In the genomic region with DNA sequence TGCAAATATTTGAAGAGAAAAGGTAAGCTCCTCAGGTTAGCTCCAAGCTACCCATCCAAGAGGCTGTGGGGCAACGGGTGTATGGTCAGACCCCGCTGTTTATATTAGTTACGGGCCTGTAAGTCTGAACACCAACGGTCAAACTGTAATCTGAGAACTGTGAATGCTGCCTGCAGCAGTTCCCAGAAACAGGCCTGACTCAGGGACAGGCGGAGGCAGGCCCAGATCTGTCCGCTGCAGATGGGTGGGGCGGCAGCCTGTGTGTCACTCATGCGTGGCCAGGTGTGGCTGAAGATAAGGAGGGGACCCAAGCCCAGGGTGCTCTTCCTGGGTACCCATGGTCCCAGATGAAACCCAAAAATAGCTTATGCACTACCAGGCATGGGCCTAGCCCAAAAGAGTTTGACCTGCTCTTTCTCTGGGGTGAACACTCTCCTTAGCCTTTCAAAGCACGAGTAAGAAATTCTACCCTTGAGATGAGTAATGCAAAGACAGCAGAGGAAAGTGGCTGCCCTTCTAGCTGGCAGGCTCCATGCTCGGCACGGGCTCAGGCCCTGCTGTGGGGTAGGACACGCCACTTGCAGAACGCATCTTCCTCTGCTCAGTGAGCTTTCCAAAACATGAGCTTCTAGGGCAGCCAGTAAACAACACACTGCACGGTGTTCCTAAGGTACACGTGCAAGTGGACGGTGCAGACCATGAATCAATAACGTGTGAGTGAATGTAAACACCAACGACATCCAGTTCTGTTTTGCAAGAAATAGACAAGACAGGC, we compare ENCODE assay signal across 1 cellular context.
TF ChIP-seq lines count a peak whose summit lies in the region.

No MANE protein-coding gene starts in this region.

TF ChIP-seq in HepG2, 621 proteins besides CTCF, POLR2A, EP300 and RAD21 (continued from another document and continues in another):
- no peak for TF ChIP-seq PREB (CRISPR knock-in tag; IDR thresholded peaks at IDR 0.05)
- no peak for TF ChIP-seq ZNF234 (CRISPR knock-in tag; conservative IDR thresholded peaks at IDR 0.05)
- 0 out of 2 replicates have a peak, but pooled peaks have one; percentile 30 for TF ChIP-seq THAP11 (CRISPR knock-in tag; IDR thresholded peaks at IDR 0.05)
- no peak for TF ChIP-seq PCBP1 (IDR thresholded peaks at IDR 0.05; ENCODE audit: borderline replicate concordance, low read depth, low read length)
- peak; percentile 35; the same call in 1 of the 2 replicates for TF ChIP-seq SALL1 (CRISPR knock-in tag; IDR thresholded peaks at IDR 0.05)
- no peak for TF ChIP-seq DPF2 (CRISPR knock-in tag; IDR thresholded peaks at IDR 0.05; ENCODE audit: borderline replicate concordance, low read depth)
- TF ChIP-seq SNAPC2 (CRISPR knock-in tag; IDR thresholded peaks at IDR 0.05), result no peak
- TF ChIP-seq IKZF5 (CRISPR knock-in tag; IDR thresholded peaks at IDR 0.05), result no peak
- no peak for TF ChIP-seq ZNF724P (CRISPR knock-in tag; IDR thresholded peaks at IDR 0.05; ENCODE audit: borderline replicate concordance)
- TF ChIP-seq, protein P1, sequence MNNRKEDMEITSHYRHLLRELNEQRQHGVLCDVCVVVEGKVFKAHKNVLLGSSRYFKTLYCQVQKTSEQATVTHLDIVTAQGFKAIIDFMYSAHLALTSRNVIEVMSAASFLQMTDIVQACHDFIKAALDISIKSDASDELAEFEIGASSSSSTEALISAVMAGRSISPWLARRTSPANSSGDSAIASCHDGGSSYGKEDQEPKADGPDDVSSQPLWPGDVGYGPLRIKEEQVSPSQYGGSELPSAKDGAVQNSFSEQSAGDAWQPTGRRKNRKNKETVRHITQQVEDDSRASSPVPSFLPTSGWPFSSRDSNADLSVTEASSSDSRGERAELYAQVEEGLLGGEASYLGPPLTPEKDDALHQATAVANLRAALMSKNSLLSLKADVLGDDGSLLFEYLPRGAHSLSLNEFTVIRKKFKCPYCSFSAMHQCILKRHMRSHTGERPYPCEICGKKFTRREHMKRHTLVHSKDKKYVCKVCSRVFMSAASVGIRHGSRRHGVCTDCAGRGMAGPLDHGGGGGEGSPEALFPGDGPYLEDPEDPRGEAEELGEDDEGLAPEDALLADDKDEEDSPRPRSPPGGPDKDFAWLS (CRISPR knock-in tag; IDR thresholded peaks at IDR 0.05; ENCODE audit: borderline replicate concordance), result no peak
- TF ChIP-seq SNAPC4 (CRISPR knock-in tag; IDR thresholded peaks at IDR 0.05), result no peak
- no peak for TF ChIP-seq E2F5 (CRISPR knock-in tag; conservative IDR thresholded peaks at IDR 0.05)
- TF ChIP-seq ZMYM3 (CRISPR knock-in tag; IDR thresholded peaks at IDR 0.05), result no peak
- TF ChIP-seq ISL2 (CRISPR knock-in tag; IDR thresholded peaks at IDR 0.05), result no peak
- TF ChIP-seq ZNF253 (CRISPR knock-in tag; IDR thresholded peaks at IDR 0.05; ENCODE audit: borderline replicate concordance), result no peak
- TF ChIP-seq GATAD2A (CRISPR knock-in tag; IDR thresholded peaks at IDR 0.05), result peak; percentile 57
- TF ChIP-seq, protein P2, sequence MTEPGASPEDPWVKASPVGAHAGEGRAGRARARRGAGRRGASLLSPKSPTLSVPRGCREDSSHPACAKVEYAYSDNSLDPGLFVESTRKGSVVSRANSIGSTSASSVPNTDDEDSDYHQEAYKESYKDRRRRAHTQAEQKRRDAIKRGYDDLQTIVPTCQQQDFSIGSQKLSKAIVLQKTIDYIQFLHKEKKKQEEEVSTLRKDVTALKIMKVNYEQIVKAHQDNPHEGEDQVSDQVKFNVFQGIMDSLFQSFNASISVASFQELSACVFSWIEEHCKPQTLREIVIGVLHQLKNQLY (CRISPR knock-in tag; IDR thresholded peaks at IDR 0.05), result no peak
- TF ChIP-seq CC2D1A (CRISPR knock-in tag; IDR thresholded peaks at IDR 0.05), result no peak
- no peak for TF ChIP-seq ARHGAP35 (CRISPR knock-in tag; IDR thresholded peaks at IDR 0.05; ENCODE audit: borderline replicate concordance)
- peak; percentile 91 for TF ChIP-seq BHLHE40 (IDR thresholded peaks at IDR 0.05; ENCODE audit: low read length)
- no peak for TF ChIP-seq ZEB1 (IDR thresholded peaks at IDR 0.05; ENCODE audit: insufficient replicate concordance, low read depth)
- TF ChIP-seq HOXA9 (CRISPR knock-in tag; IDR thresholded peaks at IDR 0.05; ENCODE audit: borderline replicate concordance), result no peak
- no peak for TF ChIP-seq KLF13 (CRISPR knock-in tag; IDR thresholded peaks at IDR 0.05)
- peak; percentile 22; the same call in 1 of the 2 replicates for TF ChIP-seq CEBPB (IDR thresholded peaks at IDR 0.05; ENCODE audit: borderline replicate concordance, low read depth, low read length)
- TF ChIP-seq ZNF556 (CRISPR knock-in tag; IDR thresholded peaks at IDR 0.05; ENCODE audit: borderline replicate concordance), result no peak
- no peak for TF ChIP-seq KLF9 (CRISPR knock-in tag; IDR thresholded peaks at IDR 0.05; ENCODE audit: low read depth)
- peak; percentile 80; the same call in 2 of the 3 replicates for TF ChIP-seq MXI1 (IDR thresholded peaks at IDR 0.05; ENCODE audit: borderline replicate concordance, low read depth, low read length)
- no peak for TF ChIP-seq ATAD3A (CRISPR knock-in tag; IDR thresholded peaks at IDR 0.05)
- peak; percentile 16; the same call in 1 of the 2 replicates for TF ChIP-seq ZNF687 (CRISPR knock-in tag; IDR thresholded peaks at IDR 0.05)
- TF ChIP-seq ZNF619 (CRISPR knock-in tag; IDR thresholded peaks at IDR 0.05), result no peak
- no peak for TF ChIP-seq ZFP36L2 (CRISPR knock-in tag; IDR thresholded peaks at IDR 0.05)
- TF ChIP-seq, protein P3, sequence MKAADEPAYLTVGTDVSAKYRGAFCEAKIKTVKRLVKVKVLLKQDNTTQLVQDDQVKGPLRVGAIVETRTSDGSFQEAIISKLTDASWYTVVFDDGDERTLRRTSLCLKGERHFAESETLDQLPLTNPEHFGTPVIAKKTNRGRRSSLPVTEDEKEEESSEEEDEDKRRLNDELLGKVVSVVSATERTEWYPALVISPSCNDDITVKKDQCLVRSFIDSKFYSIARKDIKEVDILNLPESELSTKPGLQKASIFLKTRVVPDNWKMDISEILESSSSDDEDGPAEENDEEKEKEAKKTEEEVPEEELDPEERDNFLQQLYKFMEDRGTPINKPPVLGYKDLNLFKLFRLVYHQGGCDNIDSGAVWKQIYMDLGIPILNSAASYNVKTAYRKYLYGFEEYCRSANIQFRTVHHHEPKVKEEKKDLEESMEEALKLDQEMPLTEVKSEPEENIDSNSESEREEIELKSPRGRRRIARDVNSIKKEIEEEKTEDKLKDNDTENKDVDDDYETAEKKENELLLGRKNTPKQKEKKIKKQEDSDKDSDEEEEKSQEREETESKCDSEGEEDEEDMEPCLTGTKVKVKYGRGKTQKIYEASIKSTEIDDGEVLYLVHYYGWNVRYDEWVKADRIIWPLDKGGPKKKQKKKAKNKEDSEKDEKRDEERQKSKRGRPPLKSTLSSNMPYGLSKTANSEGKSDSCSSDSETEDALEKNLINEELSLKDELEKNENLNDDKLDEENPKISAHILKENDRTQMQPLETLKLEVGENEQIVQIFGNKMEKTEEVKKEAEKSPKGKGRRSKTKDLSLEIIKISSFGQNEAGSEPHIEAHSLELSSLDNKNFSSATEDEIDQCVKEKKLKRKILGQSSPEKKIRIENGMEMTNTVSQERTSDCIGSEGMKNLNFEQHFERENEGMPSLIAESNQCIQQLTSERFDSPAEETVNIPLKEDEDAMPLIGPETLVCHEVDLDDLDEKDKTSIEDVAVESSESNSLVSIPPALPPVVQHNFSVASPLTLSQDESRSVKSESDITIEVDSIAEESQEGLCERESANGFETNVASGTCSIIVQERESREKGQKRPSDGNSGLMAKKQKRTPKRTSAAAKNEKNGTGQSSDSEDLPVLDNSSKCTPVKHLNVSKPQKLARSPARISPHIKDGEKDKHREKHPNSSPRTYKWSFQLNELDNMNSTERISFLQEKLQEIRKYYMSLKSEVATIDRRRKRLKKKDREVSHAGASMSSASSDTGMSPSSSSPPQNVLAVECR (CRISPR knock-in tag; IDR thresholded peaks at IDR 0.05; ENCODE audit: borderline replicate concordance), result peak; percentile 67
- peak; percentile 59; the same call in 1 of the 2 replicates for TF ChIP-seq HDAC1 (CRISPR knock-in tag; IDR thresholded peaks at IDR 0.05)
- TF ChIP-seq ZSCAN21 (CRISPR knock-in tag; IDR thresholded peaks at IDR 0.05; ENCODE audit: borderline replicate concordance), result no peak
- no peak for TF ChIP-seq ZNF614 (CRISPR knock-in tag; IDR thresholded peaks at IDR 0.05; ENCODE audit: borderline replicate concordance)
- TF ChIP-seq HOXA5 (CRISPR knock-in tag; IDR thresholded peaks at IDR 0.05), result no peak
- TF ChIP-seq ZNF460 (CRISPR knock-in tag; IDR thresholded peaks at IDR 0.05; ENCODE audit: borderline replicate concordance), result no peak
- no peak for TF ChIP-seq FOXM1 (CRISPR knock-in tag; IDR thresholded peaks at IDR 0.05)
- no peak for TF ChIP-seq ZSCAN25 (CRISPR knock-in tag; IDR thresholded peaks at IDR 0.05)
- TF ChIP-seq ZNF816 (CRISPR knock-in tag; IDR thresholded peaks at IDR 0.05; ENCODE audit: borderline replicate concordance), result no peak
- TF ChIP-seq PAX8 (CRISPR knock-in tag; IDR thresholded peaks at IDR 0.05; ENCODE audit: borderline replicate concordance), result no peak
